ENCODE assay signal across 23 cellular contexts in the genomic region with DNA sequence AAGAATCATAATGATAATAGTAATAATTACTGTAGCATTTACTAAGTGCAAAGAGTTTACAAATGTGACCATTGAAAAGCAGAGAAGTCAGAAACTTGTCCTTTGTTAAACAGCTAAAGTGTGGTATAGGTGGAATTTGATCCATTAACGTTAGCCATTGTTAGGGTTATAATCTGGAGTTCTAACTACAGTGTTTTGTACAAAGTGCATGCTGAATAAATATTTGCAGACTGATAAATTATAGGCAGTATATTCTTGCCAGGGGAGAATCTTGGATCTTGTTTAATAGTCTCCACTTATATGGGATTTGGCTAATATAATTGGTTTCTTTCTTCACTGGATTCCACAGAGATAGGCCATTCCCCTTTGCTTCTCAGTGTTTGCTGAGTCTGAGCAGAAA. TPM values are rescaled to one million over a fixed set of nuclear protein-coding genes. Genes with fewer than 3 reads are reported as not detected.
"Had no signal": no experiment of that assay in that cellular context is flagged by ENCODE, and none has a peak within 500 bp of the region (broad histone marks: within the 10 kb centered on the region; RNA-seq: fewer than 3 reads in every experiment).

No MANE protein-coding gene starts in this region.

- H2AFZ ChIP-seq: parathyroid adenoma had no signal

- H3K4me3 ChIP-seq: coronary artery, dorsolateral prefrontal cortex, gastrocnemius medialis, heart right ventricle, lung, psoas muscle, right lobe of liver, testis, tibial nerve, upper lobe of right lung, vagina had no signal

- ATAC-seq: esophagus mucosa; gastrocnemius medialis; heart right ventricle; left ventricle myocardium superior; psoas muscle; right lobe of liver; stimulated activated naive B cell treated with anti-CD40 and anti-IgM and Interleukin-4, amounts not matched to agents 10 μg/mL and 1 μg/mL and 100 μg/mL, for 72 hours; stimulated activated naive CD8-positive, alpha-beta T cell treated with anti-CD3 and anti-CD28 coated beads, Interleukin-15, amount 100 ng/mL, for 72 hours; upper lobe of right lung had no signal

- H3K36me3 ChIP-seq: gastrocnemius medialis, heart right ventricle, right lobe of liver, tibial nerve, upper lobe of right lung, vagina had no signal

- H3K27ac ChIP-seq: coronary artery, gastrocnemius medialis, heart right ventricle, parathyroid adenoma, psoas muscle, right lobe of liver, testis, upper lobe of right lung, vagina had no signal

- DNase-seq: dorsolateral prefrontal cortex; effector CD8-positive, alpha-beta T cell; gastrocnemius medialis; heart right ventricle; immature natural killer cell; left ventricle myocardium superior; mesenchymal stem cell; midbrain; naive B cell; psoas muscle; right lobe of liver; stimulated activated CD4-positive, alpha-beta T cell treated with anti-CD3 and anti-CD28 coated beads, Interleukin-2, amount 100 ng/mL, for 24 hours; stimulated activated CD4-positive, alpha-beta T cell treated with anti-CD3 and anti-CD28 coated beads, Interleukin-4, amount 100 ng/mL, for 4 hours; stimulated activated naive B cell treated with anti-CD40 and anti-IgM and Interleukin-4, amounts not matched to agents 10 μg/mL and 1 μg/mL and 100 μg/mL, for 72 hours; stimulated activated naive CD8-positive, alpha-beta T cell treated with anti-CD3 and anti-CD28 coated beads, Interleukin-15, amount 100 ng/mL, for 72 hours; testis; upper lobe of right lung had no signal

- H3K9me3 ChIP-seq: gastrocnemius medialis, heart right ventricle, psoas muscle, right lobe of liver, testis, tibial nerve, upper lobe of right lung, vagina had no signal

- H3K79me2 ChIP-seq: parathyroid adenoma had no signal

- H3K4me1 ChIP-seq: gastrocnemius medialis, heart right ventricle, parathyroid adenoma, psoas muscle, right lobe of liver, testis, vagina had no signal

- H3K9ac ChIP-seq: parathyroid adenoma had no signal

- H3K27me3 ChIP-seq: dorsolateral prefrontal cortex, gastrocnemius medialis, heart right ventricle, right lobe of liver, testis, tibial nerve, upper lobe of right lung, vagina had no signal

RNA-seq across cellular contexts. Expression of a gene that starts 51.6 kb away (rescaled TPM):
- polyA plus RNA-seq: immature natural killer cell had no signal
